ENCODE assay signal across 29 cellular contexts in the genomic region with DNA sequence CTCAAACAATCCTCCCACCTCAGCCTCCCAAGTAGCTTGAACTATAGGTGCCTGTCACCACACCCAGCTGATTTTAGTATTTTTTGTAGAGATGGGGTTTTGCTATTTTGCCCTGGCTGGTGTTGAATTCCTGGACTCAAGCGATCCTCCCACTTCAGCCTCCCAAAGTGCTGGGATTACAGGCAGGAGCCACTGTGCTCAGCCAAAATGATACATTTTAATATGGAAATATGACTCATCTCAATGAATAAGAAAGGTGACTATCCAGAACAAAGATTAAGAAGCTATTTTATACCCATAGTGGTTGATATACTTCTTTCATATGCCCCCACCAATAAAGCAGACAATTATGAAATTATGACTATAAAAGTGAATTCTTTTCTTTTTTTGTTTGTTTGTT.
"Had no signal": no experiment of that assay in that cellular context is flagged by ENCODE, and none has a peak within 500 bp of the region (broad histone marks: within the 10 kb centered on the region; RNA-seq: fewer than 3 reads in every experiment).

No MANE protein-coding gene starts in this region.

- H3K9me3 ChIP-seq: left lung, lower lobe of right lung, pancreas, prostate gland, stomach, testis, thyroid gland, transverse colon, upper lobe of right lung had no signal

- H3K36me3 ChIP-seq: left lung, lower lobe of right lung, pancreas, prostate gland, thyroid gland, transverse colon, upper lobe of right lung had no signal

- FAIRE-seq: urothelium cell line had no signal

- ATAC-seq: left colon; left lung; lower lobe of right lung; naive thymus-derived CD8-positive, alpha-beta T cell; pancreas; right cardiac atrium; sciatic nerve; stimulated activated naive B cell treated with anti-CD40 and anti-IgM and Interleukin-4, amounts not matched to agents 10 μg/mL and 1 μg/mL and 100 μg/mL, for 72 hours; stimulated activated naive CD8-positive, alpha-beta T cell treated with anti-CD3 and anti-CD28 coated beads, Interleukin-15, Interleukin-2, amounts not matched to agents 100 U/mL and 50 U/mL, for 24 hours; upper lobe of right lung had no signal

- DNase-seq: hypothalamus; immature natural killer cell; kidney; left colon; left lung; lower lobe of right lung; mammary epithelial cell; mesenchymal stem cell; naive thymus-derived CD8-positive, alpha-beta T cell; nucleus accumbens; pancreas; posterior cingulate gyrus; retina; right cardiac atrium; stimulated activated CD4-positive, alpha-beta T cell treated with anti-CD3 and anti-CD28 coated beads, Interleukin-12 subunit alpha, Interleukin-12 subunit beta, amount 100 ng/mL, for 4 hours; stimulated activated CD4-positive, alpha-beta T cell treated with anti-CD3 and anti-CD28 coated beads, Interleukin-15, amount 100 ng/mL, for 24 hours; stimulated activated CD4-positive, alpha-beta T cell treated with anti-CD3 and anti-CD28 coated beads, Interleukin-2, amount 100 ng/mL, for 24 hours; stimulated activated CD4-positive, alpha-beta T cell treated with anti-CD3 and anti-CD28 coated beads, Interleukin-4, amount 100 ng/mL, for 1 hour; stimulated activated naive B cell treated with anti-CD40 and anti-IgM and Interleukin-4, amounts not matched to agents 10 μg/mL and 1 μg/mL and 100 μg/mL, for 72 hours; stimulated activated naive CD8-positive, alpha-beta T cell treated with anti-CD3 and anti-CD28 coated beads, Interleukin-15, Interleukin-2, amounts not matched to agents 100 U/mL and 50 U/mL, for 24 hours; stomach; testis; thyroid gland; transverse colon; upper lobe of right lung had no signal

- H3K4me1 ChIP-seq: left lung, prostate gland, testis, thyroid gland, transverse colon, upper lobe of right lung had no signal

- H3K27ac ChIP-seq: left lung, lower lobe of right lung, pancreas, prostate gland, skin epidermis, stomach, testis, thyroid gland, transverse colon, upper lobe of right lung had no signal

- H3K27me3 ChIP-seq: left lung, pancreas, stomach, testis, thyroid gland, transverse colon, upper lobe of right lung had no signal

- H3K4me3 ChIP-seq: left lung, lower lobe of right lung, pancreas, prostate gland, skin epidermis, stomach, testis, thyroid gland, transverse colon, upper lobe of right lung had no signal
